In genomic region chr12:115543269-115543668, GRCh38 we compare ENCODE assay signal across 19 cellular contexts.
DNase-seq lines count a peak whose midpoint lies in the region; ATAC-seq, FAIRE-seq and TF ChIP-seq lines count a peak whose summit lies in the region.
"Had no signal": no experiment of that assay in that cellular context is flagged by ENCODE, and none has a peak within 500 bp of the region (broad histone marks: within the 10 kb centered on the region; RNA-seq: fewer than 3 reads in every experiment).

No MANE protein-coding gene starts in this region.

- no peak for TF ChIP-seq RAD21 in IMR-90 (IDR thresholded peaks at IDR 0.05; ENCODE audit: low read length)

- H3K4me3 Mint-ChIP-seq in astrocyte (ENCODE audit: unreplicated experiment) = no peak overlapping the region
- H3K4me3 Mint-ChIP-seq: CD4-positive, alpha-beta T cell; IgD-negative memory B cell had no signal

- H3K9me3 Mint-ChIP-seq in astrocyte (ENCODE audit: unreplicated experiment) = peaks cover 11% of the 10 kb centered on the region

- no peaks in the 10 kb centered on the region for H3K4me1 ChIP-seq in GM23248 (ENCODE audit: insufficient read depth)
- no peaks in the 10 kb centered on the region for H3K4me1 ChIP-seq in IMR-90 (ENCODE audit: control insufficient read depth, insufficient read depth, low read length)
- H3K4me1 ChIP-seq in astrocyte (ENCODE audit: insufficient read depth, low read length) = no peaks in the 10 kb centered on the region
- H3K4me1 ChIP-seq in sigmoid colon = no peaks in the 10 kb centered on the region

- H2BK120ac ChIP-seq in IMR-90 (ENCODE audit: low read depth, low read length) = no peak overlapping the region

- no peak for TF ChIP-seq EP300 in sigmoid colon (IDR thresholded peaks at IDR 0.05)

- H3K56ac ChIP-seq in IMR-90 (ENCODE audit: extremely low read depth, insufficient read depth, low read length) = no peak overlapping the region

- no peak for TF ChIP-seq CTCF in IMR-90 (conservative IDR thresholded peaks at IDR 0.05; ENCODE audit: low read depth, low read length)
- no peak for TF ChIP-seq CTCF in astrocyte (IDR thresholded peaks at IDR 0.05; ENCODE audit: insufficient read depth, low read depth, low read length)
- no peak for TF ChIP-seq CTCF in GM13976 (IDR thresholded peaks at IDR 0.05; ENCODE audit: borderline replicate concordance, control extremely low read depth, extremely low read depth, insufficient read depth, missing control alignments)
- no peak for TF ChIP-seq CTCF in sigmoid colon (IDR thresholded peaks at IDR 0.05)

- H3K9me1 ChIP-seq in IMR-90 (ENCODE audit: insufficient read depth, low read length) = no peaks in the 10 kb centered on the region

- H3K4me3 ChIP-seq in GM23248 (no peak overlapping the region), IMR-90 (ENCODE audit: insufficient read depth, low read depth, low read length) (no peak overlapping the region), astrocyte (ENCODE audit: insufficient read depth, low read depth, low read length) (no peak overlapping the region), sigmoid colon (no peak overlapping the region)
- H3K4me3 ChIP-seq: SK-N-MC had no signal

- H3K4me2 ChIP-seq in GM23248 (ENCODE audit: unreplicated experiment) (no peak overlapping the region), IMR-90 (ENCODE audit: low read depth, low read length) (no peak overlapping the region), astrocyte (ENCODE audit: low read length) (no peak overlapping the region)

- no peak overlapping the region for H4K5ac ChIP-seq in IMR-90 (ENCODE audit: low read depth, low read length)

- H4K20me1 ChIP-seq in GM23248 (ENCODE audit: insufficient read depth) (no peaks in the 10 kb centered on the region), IMR-90 (ENCODE audit: insufficient read depth, low read length) (no peaks in the 10 kb centered on the region), astrocyte (ENCODE audit: insufficient read depth, low read length) (no peaks in the 10 kb centered on the region)

- no peak overlapping the region for H4K91ac ChIP-seq in IMR-90 (ENCODE audit: insufficient read depth, low read depth, low read length)

- no peaks in the 10 kb centered on the region for H3K9me2 ChIP-seq in GM23248 (ENCODE audit: insufficient read depth)

- peaks cover 11% of the 10 kb centered on the region for H3K4me1 Mint-ChIP-seq in astrocyte (ENCODE audit: low read depth, unreplicated experiment)
- H3K4me1 Mint-ChIP-seq: IgD-negative memory B cell had no signal

- H3K79me2 ChIP-seq in GM23248 (ENCODE audit: insufficient read depth) (no peaks in the 10 kb centered on the region), astrocyte (ENCODE audit: insufficient read depth, low read length) (no peaks in the 10 kb centered on the region)

- no peak overlapping the region for H2BK15ac ChIP-seq in IMR-90 (ENCODE audit: low read depth, low read length)

- TF ChIP-seq POLR2A in IMR-90 (IDR thresholded peaks at IDR 0.05; ENCODE audit: low read depth, low read length) = no peak
- no peak for TF ChIP-seq POLR2A in sigmoid colon (IDR thresholded peaks at IDR 0.05)

- FAIRE-seq in astrocyte (lab: Jason Lieb, UNC) = no peak
- FAIRE-seq: H1 had no signal

- H3K27ac ChIP-seq in GM23248 (no peak overlapping the region), IMR-90 (ENCODE audit: insufficient read depth, low read length) (no peak overlapping the region), astrocyte (ENCODE audit: low read depth, low read length) (no peak overlapping the region), sigmoid colon (no peak overlapping the region)
- H3K27ac ChIP-seq: SK-N-MC had no signal

- no TSS peak for BruUV-seq in IMR-90 (replicated peaks; lab: Mats Ljungman, UMichigan)

- H2AK9ac ChIP-seq in IMR-90 (replicated peaks; ENCODE audit: low read depth, low read length, poor library complexity) = no peak overlapping the region

- dilution Hi-C loops in IMR-90 (cut with HindIII; ENCODE audit: low sequenced_read_pairs, unreplicated experiment) = no loop called here

- no peak overlapping the region for H3K4ac ChIP-seq in IMR-90 (ENCODE audit: low read depth, low read length)

- CTCF ChIA-PET in IMR-90 (lab: Yijun Ruan, JAX) = no interaction called here

- H2AFZ ChIP-seq in GM23248 = no peak overlapping the region
- no peak overlapping the region for H2AFZ ChIP-seq in IMR-90 (replicated peaks; ENCODE audit: low read length, poor library complexity)
- H2AFZ ChIP-seq in astrocyte (ENCODE audit: low read depth, low read length) = no peak overlapping the region

- no peak overlapping the region for H4K8ac ChIP-seq in IMR-90 (ENCODE audit: low read depth in 2 of 2, low read length in 2 of 2)

- H3K79me1 ChIP-seq in IMR-90 (ENCODE audit: low read depth in 1 of 2, low read length in 2 of 2) = no peaks in the 10 kb centered on the region

- no peak overlapping the region for H3K27ac Mint-ChIP-seq in astrocyte (ENCODE audit: unreplicated experiment)
- H3K27ac Mint-ChIP-seq: CD4-positive, alpha-beta T cell; IgD-negative memory B cell had no signal

- H3K23ac ChIP-seq in IMR-90 (ENCODE audit: low read depth, low read length) = no peak overlapping the region

- no peak overlapping the region for H2AK5ac ChIP-seq in IMR-90 (ENCODE audit: low read depth, low read length)

- H3K14ac ChIP-seq in IMR-90 (replicated peaks; ENCODE audit: low read depth, low read length) = no peak overlapping the region

- no peaks in the 10 kb centered on the region for H3K36me3 ChIP-seq in GM23248 (ENCODE audit: low read depth)
- no peaks in the 10 kb centered on the region for H3K36me3 ChIP-seq in IMR-90 (ENCODE audit: control insufficient read depth, insufficient read depth, low read length)
- no peaks in the 10 kb centered on the region for H3K36me3 ChIP-seq in astrocyte (ENCODE audit: insufficient read depth, low read length)
- no peaks in the 10 kb centered on the region for H3K36me3 ChIP-seq in sigmoid colon
- H3K36me3 ChIP-seq: BE2C had no signal

- H2BK20ac ChIP-seq in IMR-90 (ENCODE audit: low read depth, low read length) = no peak overlapping the region

- no peak for ATAC-seq in IMR-90 (ENCODE audit: low read depth)
- ATAC-seq: Panc1 had no signal

- in situ Hi-C loops in GM23248 (cut with MboI) (no loop called here), IMR-90 (cut with MboI; ENCODE audit: low sequenced_read_pairs) (no loop called here), GM13976 (cut with MboI; ENCODE audit: low sequenced_read_pairs, unreplicated experiment) (no loop called here)

- DNase-seq in GM23248 (peak; percentile 13), IMR-90 (peak; percentile 5), astrocyte (ENCODE audit: low read depth) (peak; percentile 5), iris pigment epithelial cell (ENCODE audit: low read depth) (peak; percentile 15), GM13976 (ENCODE audit: low spot score) (no peak), sigmoid colon (no peak), NCI-H1436 treated with DMSO at 0.1 percent for 48 hours (lab: John Stamatoyannopoulos, UW) (no peak), SKM-1 (lab: John Stamatoyannopoulos, UW; ENCODE audit: unreplicated experiment) (no peak)
- DNase-seq: BE2C; CD4-positive, alpha-beta T cell; NCI-H1417 treated with DMSO at 0.1 percent for 48 hours; NCI-H2081 treated with DMSO at 0.1 percent for 48 hours; NCI-H510A treated with DMSO at 0.1 percent for 48 hours; Right ventricle myocardium superior; T-helper 1 cell had no signal

- H3K9ac ChIP-seq in GM23248 (no peak overlapping the region), IMR-90 (ENCODE audit: low read depth, low read length) (no peak overlapping the region), astrocyte (ENCODE audit: low read length) (no peak overlapping the region)

- H3K27me3 Mint-ChIP-seq in astrocyte (ENCODE audit: low read depth, unreplicated experiment) = peaks cover 8% of the 10 kb centered on the region
- H3K27me3 Mint-ChIP-seq: CD4-positive, alpha-beta T cell; IgD-negative memory B cell had no signal

- no peaks in the 10 kb centered on the region for H3F3A ChIP-seq in GM23248 (ENCODE audit: insufficient read depth)

- intact Hi-C loops in IMR-90 (cut with micrococcal nuclease) (no loop called here), sigmoid colon (cut with DNase I) (no loop called here)

- POLR2A ChIA-PET in IMR-90 (lab: Charles Lee; ENCODE audit: unreplicated experiment) = no interaction called here

- no peaks in the 10 kb centered on the region for H3K9me3 ChIP-seq in GM23248 (ENCODE audit: low read depth)
- peaks cover 2% of the 10 kb centered on the region; the same call in 1 of the 2 replicates for H3K9me3 ChIP-seq in IMR-90 (ENCODE audit: control insufficient read depth, insufficient read depth, low read length)
- H3K9me3 ChIP-seq in astrocyte (ENCODE audit: insufficient read depth, low read depth, low read length) = no peaks in the 10 kb centered on the region
- no peaks in the 10 kb centered on the region for H3K9me3 ChIP-seq in sigmoid colon
- H3K9me3 ChIP-seq: BE2C had no signal

- 63 to 82% methylated on average over 2 of the region's 2 CpGs for WGBS in GM23248 (ENCODE audit: low coverage in 1 of 2, low lambda C conversion rate in 2 of 2, missing lambda C conversion rate in 2 of 2), 2 experiments
- no CpG with 5 or more reads among the region's 2 CpGs for WGBS in IMR-90 (ENCODE audit: extremely low coverage in 2 of 2, insufficient read length in 1 of 2), 2 experiments
- WGBS in sigmoid colon, 2 donors = 72 to 78% methylated on average over 2 of the region's 2 CpGs

- no peak overlapping the region for H2BK5ac ChIP-seq in IMR-90 (ENCODE audit: low read depth, low read length, poor library complexity, severe bottlenecking)

- H3K18ac ChIP-seq in IMR-90 (ENCODE audit: low read depth, low read length) = no peak overlapping the region

- peaks cover 15% of the 10 kb centered on the region for H3K27me3 ChIP-seq in GM23248 (replicated peaks; ENCODE audit: insufficient read depth)
- H3K27me3 ChIP-seq in IMR-90 (ENCODE audit: control insufficient read depth, insufficient read depth, low read length) = no peaks in the 10 kb centered on the region
- H3K27me3 ChIP-seq in astrocyte (ENCODE audit: insufficient read depth, low read length) = no peaks in the 10 kb centered on the region
- H3K27me3 ChIP-seq in sigmoid colon = no peaks in the 10 kb centered on the region
- H3K27me3 ChIP-seq: BE2C had no signal

- peaks cover 1% of the 10 kb centered on the region for H3K36me3 Mint-ChIP-seq in astrocyte (ENCODE audit: low read depth, unreplicated experiment)
- H3K36me3 Mint-ChIP-seq: IgD-negative memory B cell had no signal

TF ChIP-seq in IMR-90, 13 proteins besides CTCF, POLR2A, EP300 and RAD21 (continues in another document):
- TF ChIP-seq SMC3 (IDR thresholded peaks at IDR 0.05; ENCODE audit: low read depth, low read length) (no peak), ELK1 (IDR thresholded peaks at IDR 0.05; ENCODE audit: borderline replicate concordance, low read depth, low read length) (no peak)

Comparison
In these comparisons a context has a peak if more than half of its experiments do, and no peak if none do; other contexts are left out.
1. DNase-seq: peak in GM23248 (single experiment), IMR-90 (single experiment), astrocyte (single experiment) and iris pigment epithelial cell (single experiment); none in GM13976 (single experiment), sigmoid colon (single experiment), NCI-H1436 treated with DMSO at 0.1 percent for 48 hours (single experiment) and SKM-1 (single experiment).